ENCODE assay signal across 1 cellular context in genomic region chr9:86340356-86341006, GRCh38.
TF ChIP-seq lines count a peak whose summit lies in the region.

No MANE protein-coding gene starts in this region.

TF ChIP-seq in K562, 482 proteins besides CTCF, POLR2A, EP300 and RAD21:
- TF ChIP-seq, protein P1, sequence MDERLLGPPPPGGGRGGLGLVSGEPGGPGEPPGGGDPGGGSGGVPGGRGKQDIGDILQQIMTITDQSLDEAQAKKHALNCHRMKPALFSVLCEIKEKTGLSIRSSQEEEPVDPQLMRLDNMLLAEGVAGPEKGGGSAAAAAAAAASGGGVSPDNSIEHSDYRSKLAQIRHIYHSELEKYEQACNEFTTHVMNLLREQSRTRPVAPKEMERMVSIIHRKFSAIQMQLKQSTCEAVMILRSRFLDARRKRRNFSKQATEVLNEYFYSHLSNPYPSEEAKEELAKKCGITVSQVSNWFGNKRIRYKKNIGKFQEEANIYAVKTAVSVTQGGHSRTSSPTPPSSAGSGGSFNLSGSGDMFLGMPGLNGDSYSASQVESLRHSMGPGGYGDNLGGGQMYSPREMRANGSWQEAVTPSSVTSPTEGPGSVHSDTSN (CRISPR knock-in tag; IDR thresholded peaks at IDR 0.05; ENCODE audit: low read depth) = no peak
- TF ChIP-seq, protein P1 (tag; conservative IDR thresholded peaks at IDR 0.05; ENCODE audit: low read depth) = no peak
- TF ChIP-seq, protein P2, sequence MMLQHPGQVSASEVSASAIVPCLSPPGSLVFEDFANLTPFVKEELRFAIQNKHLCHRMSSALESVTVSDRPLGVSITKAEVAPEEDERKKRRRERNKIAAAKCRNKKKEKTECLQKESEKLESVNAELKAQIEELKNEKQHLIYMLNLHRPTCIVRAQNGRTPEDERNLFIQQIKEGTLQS (IDR thresholded peaks at IDR 0.05) = peak; percentile 66
- TF ChIP-seq, protein P2 (CRISPR knock-in tag; conservative IDR thresholded peaks at IDR 0.05) = no peak
